In genomic region chr12:56338643-56339422, GRCh38 we compare ENCODE assay signal across 8 cellular contexts. TPM values are rescaled to one million over a fixed set of nuclear protein-coding genes. Genes with fewer than 3 reads are reported as not detected.
DNase-seq lines count a peak whose midpoint lies in the region; ATAC-seq and TF ChIP-seq lines count a peak whose summit lies in the region.

Gene IL23A, plus strand, starts transcription at chr12:56338884. Its CDS starts 161 bp downstream, at chr12:56339045.

- H3K4me3 ChIP-seq in uterus: no peak within 1 kb of the TSS

- ATAC-seq in GM19023 (IDR thresholded peaks at IDR 0.05; ENCODE audit: unreplicated experiment) (peak; percentile 40), HG03159 (IDR thresholded peaks at IDR 0.05; ENCODE audit: unreplicated experiment) (no peak)
- ATAC-seq in stimulated activated naive CD8-positive, alpha-beta T cell treated with anti-CD3 and anti-CD28 coated beads, Interleukin-15, amount 100 ng/mL, for 72 hours: peak; percentile 88

- H3K27ac ChIP-seq in uterus: no peak within 1 kb of the TSS

- H3K27me3 Mint-ChIP-seq in stimulated activated naive CD8-positive, alpha-beta T cell treated with anti-CD3 and anti-CD28 coated beads, Interleukin-15, amount 100 ng/mL, for 72 hours: no peaks in the 10 kb centered on the region

- no peaks in the 10 kb centered on the region for H3K4me1 ChIP-seq in uterus

- H3K9me3 ChIP-seq in uterus: no peaks in the 10 kb centered on the region

- intact Hi-C loops in uterus (cut with DNase I; ENCODE audit: low total_unique reads): no loop called here

- no peaks in the 10 kb centered on the region for H3K27me3 ChIP-seq in uterus

- H3K36me3 ChIP-seq in uterus: no peaks in the 10 kb centered on the region

- peak within 1 kb of the TSS; percentile 94 to 97 for H3K4me3 Mint-ChIP-seq in stimulated activated naive CD8-positive, alpha-beta T cell treated with anti-CD3 and anti-CD28 coated beads, Interleukin-15, amount 100 ng/mL, for 72 hours

- DNase-seq in NCI-H345 treated with DMSO at 0.1 percent for 48 hours (lab: John Stamatoyannopoulos, UW; ENCODE audit: unreplicated experiment) (peak; percentile 39), activated T-helper 1 cell treated with Interleukin-2 at 50 U/mL for 16 hours (ENCODE audit: low read depth) (peak; percentile 73), kidney tubule cell (ENCODE audit: low spot score) (peak; percentile 98), GM19240 (ENCODE audit: insufficient read length, low spot score) (no peak), uterus (no peak)
- peak; percentile 81 to 95 for DNase-seq in stimulated activated naive CD8-positive, alpha-beta T cell treated with anti-CD3 and anti-CD28 coated beads, Interleukin-15, amount 100 ng/mL, for 72 hours

- no peaks in the 10 kb centered on the region for H3K9me3 Mint-ChIP-seq in stimulated activated naive CD8-positive, alpha-beta T cell treated with anti-CD3 and anti-CD28 coated beads, Interleukin-15, amount 100 ng/mL, for 72 hours

- TF ChIP-seq POLR2A in uterus (IDR thresholded peaks at IDR 0.05): no peak

- peak within 1 kb of the TSS; percentile 99 for H3K27ac Mint-ChIP-seq in stimulated activated naive CD8-positive, alpha-beta T cell treated with anti-CD3 and anti-CD28 coated beads, Interleukin-15, amount 100 ng/mL, for 72 hours

- TF ChIP-seq CTCF in uterus (IDR thresholded peaks at IDR 0.05): no peak

- H3K4me1 Mint-ChIP-seq in stimulated activated naive CD8-positive, alpha-beta T cell treated with anti-CD3 and anti-CD28 coated beads, Interleukin-15, amount 100 ng/mL, for 72 hours: peaks cover 50% of the 10 kb centered on the region

RNA-seq across cellular contexts. Expression of gene IL23A, which starts in this region (rescaled TPM):
- under 1 TPM in 1 of 4 donors, not detected in 3; 0.97 TPM for total RNA-seq in uterus

Comparison
In these comparisons a context has a peak if more than half of its experiments do, and no peak if none do; other contexts are left out.
1. DNase-seq: peak in NCI-H345 treated with DMSO at 0.1 percent for 48 hours (single experiment), activated T-helper 1 cell treated with Interleukin-2 at 50 U/mL for 16 hours (single experiment), kidney tubule cell (single experiment) and stimulated activated naive CD8-positive, alpha-beta T cell treated with anti-CD3 and anti-CD28 coated beads, Interleukin-15, amount 100 ng/mL, for 72 hours (2 of 2); none in GM19240 (single experiment) and uterus (0 of 2).